Comparison of ENCODE assay signal across 28 cellular contexts in the genomic region with DNA sequence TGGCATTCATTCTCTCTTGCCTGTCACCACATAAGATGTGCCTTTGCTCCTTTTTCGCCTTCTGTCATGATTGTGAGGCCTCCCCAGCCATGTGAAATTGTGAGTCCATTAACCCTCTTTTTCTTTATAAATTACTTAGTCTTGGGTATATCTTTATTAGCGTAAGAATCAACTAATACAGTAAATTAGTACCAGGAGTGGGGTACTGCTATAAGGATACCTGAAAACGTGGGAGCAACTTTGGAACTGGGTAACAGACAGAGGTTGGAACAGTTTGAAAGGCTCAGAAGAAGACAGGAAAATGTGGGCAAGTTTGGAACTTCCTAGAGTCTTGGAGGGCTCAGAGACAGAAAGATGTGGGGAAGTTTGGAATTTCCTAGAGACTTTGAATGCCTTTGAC. TPM values are rescaled to one million over a fixed set of nuclear protein-coding genes. Genes with fewer than 3 reads are reported as not detected.
"Had no signal": no experiment of that assay in that cellular context is flagged by ENCODE, and none has a peak within 500 bp of the region (broad histone marks: within the 10 kb centered on the region; RNA-seq: fewer than 3 reads in every experiment).

No MANE protein-coding gene starts in this region.

- H3K36me3 ChIP-seq: colonic mucosa, esophagus muscularis mucosa, esophagus squamous epithelium, gastrocnemius medialis, gastroesophageal sphincter, heart left ventricle, heart right ventricle had no signal

- H3K4me1 Mint-ChIP-seq: endodermal cell had no signal

- FAIRE-seq: colon, endometrium, endothelial cell of umbilical vein, frontal cortex had no signal

- H3K27me3 ChIP-seq: colonic mucosa, dorsolateral prefrontal cortex, esophagus muscularis mucosa, gastrocnemius medialis had no signal

- H3K27ac Mint-ChIP-seq: dendritic cell treated with granulocyte-macrophage colony-stimulating factor and Interleukin-4, amounts not matched to agents 40 ng/mL and 50 ng/mL, for 4 days; endodermal cell had no signal

- H3K4me3 ChIP-seq: colonic mucosa, coronary artery, dorsolateral prefrontal cortex, esophagus muscularis mucosa, esophagus squamous epithelium, gastrocnemius medialis, gastroesophageal sphincter, heart left ventricle, heart right ventricle had no signal

- H3K27ac ChIP-seq: colonic mucosa, coronary artery, dorsolateral prefrontal cortex, epithelial cell of prostate, esophagus muscularis mucosa, esophagus squamous epithelium, foreskin keratinocyte, gastrocnemius medialis, gastroesophageal sphincter, heart left ventricle, heart right ventricle had no signal

- H3K9me3 ChIP-seq: colonic mucosa, gastrocnemius medialis had no signal

- H3K4me3 Mint-ChIP-seq: dendritic cell treated with granulocyte-macrophage colony-stimulating factor and Interleukin-4, amounts not matched to agents 40 ng/mL and 50 ng/mL, for 4 days; endodermal cell had no signal

- DNase-seq: colonic mucosa; cortex of kidney; dermis blood vessel endothelial cell; dorsolateral prefrontal cortex; effector CD4-positive, alpha-beta T cell; effector CD8-positive, alpha-beta T cell; effector memory CD4-positive, alpha-beta T cell; endodermal cell; erythroblast; esophagus squamous epithelium; foreskin fibroblast; foreskin keratinocyte; foreskin melanocyte; gastrocnemius medialis; glutamatergic neuron; head of caudate nucleus; heart left ventricle; heart right ventricle had no signal

- ATAC-seq: esophagus mucosa, foreskin keratinocyte, gastrocnemius medialis, gastroesophageal sphincter, heart left ventricle, heart right ventricle had no signal

- H3K4me1 ChIP-seq: colonic mucosa, esophagus muscularis mucosa, esophagus squamous epithelium, foreskin keratinocyte, gastrocnemius medialis, gastroesophageal sphincter, heart left ventricle, heart right ventricle had no signal

RNA-seq across cellular contexts. Expression of gene RNF182, which starts 46.6 kb away (rescaled TPM):
- total RNA-seq: colonic mucosa had no signal
